10 cellular contexts compared by ENCODE assay signal in genomic region chr18:23230688-23231087, GRCh38.
DNase-seq lines count a peak whose midpoint lies in the region; ATAC-seq lines count a peak whose summit lies in the region.
"Had no signal": no experiment of that assay in that cellular context is flagged by ENCODE, and none has a peak within 500 bp of the region (broad histone marks: within the 10 kb centered on the region; RNA-seq: fewer than 3 reads in every experiment).

No MANE protein-coding gene starts in this region.

- no peak for ATAC-seq in activated T-helper 17 cell treated with anti-CD3 and anti-CD28 coated beads, Interleukin-2, amount 50 U/mL, for 72 hours (replicated peaks)
- no peak for ATAC-seq in HG03097 (IDR thresholded peaks at IDR 0.05; ENCODE audit: low FRiP score, unreplicated experiment)
- no peak for ATAC-seq in GM21825 (IDR thresholded peaks at IDR 0.05; ENCODE audit: unreplicated experiment)
- ATAC-seq: A549 had no signal

- peaks cover 20% of the 10 kb centered on the region for H3K9me3 Mint-ChIP-seq in activated CD4-positive, alpha-beta T cell treated with anti-CD3 and anti-CD28 coated beads, Interleukin-2, amount 10 ng/mL, durations not matched to agents 24 days and 14 days
- H3K9me3 Mint-ChIP-seq in activated T-helper 17 cell treated with anti-CD3 and anti-CD28 coated beads, Interleukin-2, amount 50 U/mL, for 72 hours: no peaks in the 10 kb centered on the region
- H3K9me3 Mint-ChIP-seq in immature natural killer cell: no peaks in the 10 kb centered on the region

- intact Hi-C loops in activated CD4-positive, alpha-beta T cell treated with anti-CD3 and anti-CD28 coated beads, Interleukin-2, amount 10 ng/mL, durations not matched to agents 24 days and 14 days (cut with micrococcal nuclease): loop anchor here (1.0 to 10.0 kb wide), 6 partner anchors 21 to 296 kb away; partner anchors contain the start of genes CABLES1 and RBBP8

- peak overlapping the region; percentile 91 for H3K27ac Mint-ChIP-seq in activated CD4-positive, alpha-beta T cell treated with anti-CD3 and anti-CD28 coated beads, Interleukin-2, amount 10 ng/mL, durations not matched to agents 24 days and 14 days
- peak overlapping the region; percentile 92 for H3K27ac Mint-ChIP-seq in activated T-helper 17 cell treated with anti-CD3 and anti-CD28 coated beads, Interleukin-2, amount 50 U/mL, for 72 hours
- H3K27ac Mint-ChIP-seq in immature natural killer cell: peak overlapping the region; percentile 90 to 99 (median 98)

- peaks cover 60% of the 10 kb centered on the region for H3K4me1 Mint-ChIP-seq in activated CD4-positive, alpha-beta T cell treated with anti-CD3 and anti-CD28 coated beads, Interleukin-2, amount 10 ng/mL, durations not matched to agents 24 days and 14 days
- H3K4me1 Mint-ChIP-seq in activated T-helper 17 cell treated with anti-CD3 and anti-CD28 coated beads, Interleukin-2, amount 50 U/mL, for 72 hours: peaks cover 20% of the 10 kb centered on the region
- peaks cover 42 to 43% of the 10 kb centered on the region in 2 donors for H3K4me1 Mint-ChIP-seq in immature natural killer cell

- peak overlapping the region; percentile 45 for H3K27ac ChIP-seq in temporal lobe (ENCODE audit: low read depth, low read length)
- H3K27ac ChIP-seq: A549, ovary had no signal

- peak overlapping the region; percentile 57 for H3K4me3 Mint-ChIP-seq in activated CD4-positive, alpha-beta T cell treated with anti-CD3 and anti-CD28 coated beads, Interleukin-2, amount 10 ng/mL, durations not matched to agents 24 days and 14 days
- H3K4me3 Mint-ChIP-seq in activated T-helper 17 cell treated with anti-CD3 and anti-CD28 coated beads, Interleukin-2, amount 50 U/mL, for 72 hours: peak overlapping the region; percentile 54
- H3K4me3 Mint-ChIP-seq in immature natural killer cell: peak overlapping the region in 4 of 5 donors; percentile 12 to 53 (median 45)

- DNase-seq in activated CD4-positive, alpha-beta T cell treated with anti-CD3 and anti-CD28 coated beads, Interleukin-2, amount 10 ng/mL, durations not matched to agents 24 days and 14 days: no peak
- no peak for DNase-seq in activated CD4-positive, alpha-beta T cell treated with anti-CD3 and anti-CD28 coated beads for 4 hours
- DNase-seq in immature natural killer cell (peak in 1 of 3 donors; percentile 6), NK-92 (lab: John Stamatoyannopoulos, UW; ENCODE audit: unreplicated experiment) (no peak)

- peaks cover 19% of the 10 kb centered on the region for H3K36me3 Mint-ChIP-seq in activated CD4-positive, alpha-beta T cell treated with anti-CD3 and anti-CD28 coated beads, Interleukin-2, amount 10 ng/mL, durations not matched to agents 24 days and 14 days (ENCODE audit: low read depth)
- H3K36me3 Mint-ChIP-seq in activated T-helper 17 cell treated with anti-CD3 and anti-CD28 coated beads, Interleukin-2, amount 50 U/mL, for 72 hours (ENCODE audit: low read depth): no peaks in the 10 kb centered on the region
- H3K36me3 Mint-ChIP-seq in immature natural killer cell: no peaks in the 10 kb centered on the region

- H3K27me3 Mint-ChIP-seq in activated CD4-positive, alpha-beta T cell treated with anti-CD3 and anti-CD28 coated beads, Interleukin-2, amount 10 ng/mL, durations not matched to agents 24 days and 14 days: no peaks in the 10 kb centered on the region
- no peaks in the 10 kb centered on the region for H3K27me3 Mint-ChIP-seq in activated T-helper 17 cell treated with anti-CD3 and anti-CD28 coated beads, Interleukin-2, amount 50 U/mL, for 72 hours
- H3K27me3 Mint-ChIP-seq in immature natural killer cell (ENCODE audit: low read depth in 3 of 3): peaks cover 12 to 19% (median 14%) of the 10 kb centered on the region in 3 donors
